In genomic region chr14:73773441-73774243, GRCh38 we compare ENCODE assay signal across 1 cellular context.
TF ChIP-seq lines count a peak whose summit lies in the region.

No MANE protein-coding gene starts in this region.

TF ChIP-seq in SK-N-SH treated with all-trans-retinoic acid at 6 μM for 48 hours, 23 proteins besides CTCF, POLR2A, EP300 and RAD21 (continued from another document):
- TF ChIP-seq CREB5 (CRISPR knock-in tag; IDR thresholded peaks at IDR 0.05; ENCODE audit: low read depth) (no peak), ZNF8 (CRISPR knock-in tag; IDR thresholded peaks at IDR 0.05) (no peak), ESRRG (CRISPR knock-in tag; IDR thresholded peaks at IDR 0.05) (no peak), PPARA (CRISPR knock-in tag; IDR thresholded peaks at IDR 0.05; ENCODE audit: borderline replicate concordance) (no peak), ARNTL (CRISPR knock-in tag; IDR thresholded peaks at IDR 0.05; ENCODE audit: borderline replicate concordance, low read depth) (no peak), GLIS3 (CRISPR knock-in tag; IDR thresholded peaks at IDR 0.05) (no peak), CSRNP3 (CRISPR knock-in tag; IDR thresholded peaks at IDR 0.05) (no peak), CSDC2 (CRISPR knock-in tag; IDR thresholded peaks at IDR 0.05) (no peak), OSR1 (CRISPR knock-in tag; IDR thresholded peaks at IDR 0.05) (no peak), RARB (CRISPR knock-in tag; IDR thresholded peaks at IDR 0.05) (no peak), TOX (CRISPR knock-in tag; IDR thresholded peaks at IDR 0.05; ENCODE audit: borderline replicate concordance) (no peak)
